Comparison of ENCODE assay signal across 26 cellular contexts in the genomic region with DNA sequence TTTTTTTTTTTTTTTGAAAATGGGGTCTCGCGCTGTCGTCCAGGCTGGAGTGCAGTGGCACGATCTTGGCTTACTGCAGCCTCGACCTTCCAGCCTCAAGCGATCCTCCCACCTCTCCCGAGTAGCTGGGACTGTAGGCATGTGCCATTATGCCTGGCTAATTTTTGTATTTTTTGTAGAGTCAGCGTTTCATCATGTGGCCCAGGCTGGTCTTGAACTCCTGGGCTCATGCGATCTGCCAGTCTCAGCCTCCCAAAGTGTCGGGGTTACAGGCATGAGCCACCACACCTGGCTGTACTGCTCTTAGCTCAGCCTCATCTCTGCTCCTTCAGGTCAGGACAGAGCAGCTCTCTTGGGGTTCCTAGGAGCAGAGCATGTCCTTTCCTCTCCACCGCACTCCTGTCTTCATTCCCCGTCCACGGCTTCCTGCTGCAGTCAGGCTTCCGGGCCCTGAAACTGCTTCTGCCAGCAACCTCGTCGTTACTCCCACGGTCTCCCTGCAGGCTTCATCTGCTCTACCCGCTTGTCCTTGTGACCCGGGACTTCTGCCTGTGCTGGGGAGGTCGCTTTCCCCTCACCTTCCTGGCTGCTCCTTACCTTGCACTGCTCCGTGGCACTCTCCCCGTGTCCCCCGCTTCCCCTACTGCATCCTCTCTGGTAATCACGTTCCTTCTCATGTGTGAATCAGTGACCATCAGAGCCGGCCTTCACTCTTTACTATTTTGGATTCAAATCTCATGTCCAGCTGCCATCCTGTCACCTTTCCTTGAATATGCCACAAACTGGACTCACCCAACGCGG.
"Had no signal": no experiment of that assay in that cellular context is flagged by ENCODE, and none has a peak within 500 bp of the region (broad histone marks: within the 10 kb centered on the region; RNA-seq: fewer than 3 reads in every experiment).

No MANE protein-coding gene starts in this region.

- H3K4me3 Mint-ChIP-seq: activated CD8-positive, alpha-beta T cell treated with anti-CD3 and anti-CD28 coated beads, Interleukin-2, amount 10 ng/mL, durations not matched to agents 7 days and 5 days; activated naive CD4-positive, alpha-beta T cell treated with anti-CD3 and anti-CD28 coated beads, Interleukin-2, amount 50 U/mL, for 24 hours; activated T-helper 1 cell treated with anti-CD3 and anti-CD28 coated beads, Interleukin-12 subunit alpha, Interleukin-12 subunit beta, Interleukin-2, Interleukin-4 antibody, amounts not matched to agents 30 ng/mL and 10 ng/mL and 1 ng/mL, durations not matched to agents 14 hours and 24 hours and 36 hours; central memory CD8-positive, alpha-beta T cell; effector memory CD8-positive, alpha-beta T cell; naive B cell; neural crest cell; stimulated activated naive CD8-positive, alpha-beta T cell treated with anti-CD3 and anti-CD28 coated beads, Interleukin-15, Interleukin-2, amounts not matched to agents 100 ng/mL and 50 ng/mL, for 24 hours had no signal

- ATAC-seq: activated CD8-positive, alpha-beta T cell treated with anti-CD3 and anti-CD28 coated beads, Interleukin-2, amount 10 ng/mL, durations not matched to agents 7 days and 5 days; effector memory CD8-positive, alpha-beta T cell; heart right ventricle; lower lobe of right lung had no signal

- H3K4me3 ChIP-seq: adrenal gland, colonic mucosa, dorsolateral prefrontal cortex, heart right ventricle, lower lobe of right lung, prostate gland, right atrium auricular region, thyroid gland had no signal

- DNase-seq: activated CD4-positive, alpha-beta T cell treated with anti-CD3 and anti-CD28 coated beads for 1 hour; activated CD4-positive, alpha-beta T cell treated with anti-CD3 and anti-CD28 coated beads, Interleukin-2, amount 50 U/mL, for 1 hour; activated CD8-positive, alpha-beta T cell treated with anti-CD3 and anti-CD28 coated beads, Interleukin-2, amount 10 ng/mL, durations not matched to agents 7 days and 5 days; activated gamma-delta T cell; adrenal gland; colonic mucosa; effector memory CD8-positive, alpha-beta T cell; heart right ventricle; islet precursor cell; lower lobe of right lung; mesendoderm; naive B cell; stimulated activated CD4-positive, alpha-beta T cell treated with anti-CD3 and anti-CD28 coated beads, Interleukin-4, amount 100 ng/mL, for 24 hours; substantia nigra; T-helper 1 cell; T-helper 9 cell; thyroid gland had no signal

- H3K27ac ChIP-seq: colonic mucosa, heart right ventricle, lower lobe of right lung, prostate gland, right atrium auricular region, thyroid gland had no signal

- H3K4me1 Mint-ChIP-seq: activated naive CD4-positive, alpha-beta T cell treated with anti-CD3 and anti-CD28 coated beads, Interleukin-2, amount 50 U/mL, for 24 hours; naive B cell; neural crest cell had no signal

- FAIRE-seq: astrocyte had no signal

- H3K27me3 Mint-ChIP-seq: activated naive CD4-positive, alpha-beta T cell treated with anti-CD3 and anti-CD28 coated beads, Interleukin-2, amount 50 U/mL, for 24 hours; central memory CD8-positive, alpha-beta T cell; effector memory CD8-positive, alpha-beta T cell; naive B cell; stimulated activated naive CD8-positive, alpha-beta T cell treated with anti-CD3 and anti-CD28 coated beads, Interleukin-15, Interleukin-2, amounts not matched to agents 100 ng/mL and 50 ng/mL, for 24 hours had no signal

- H3K9me3 ChIP-seq: adrenal gland, colonic mucosa, heart right ventricle, lower lobe of right lung, prostate gland, right atrium auricular region, thyroid gland had no signal

- H3K27me3 ChIP-seq: adrenal gland, colonic mucosa, dorsolateral prefrontal cortex, heart right ventricle, right atrium auricular region, thyroid gland had no signal

- H3K27ac Mint-ChIP-seq: activated CD8-positive, alpha-beta T cell treated with anti-CD3 and anti-CD28 coated beads, Interleukin-2, amount 10 ng/mL, durations not matched to agents 7 days and 5 days; activated naive CD4-positive, alpha-beta T cell treated with anti-CD3 and anti-CD28 coated beads, Interleukin-2, amount 50 U/mL, for 24 hours; activated T-helper 1 cell treated with anti-CD3 and anti-CD28 coated beads, Interleukin-12 subunit alpha, Interleukin-12 subunit beta, Interleukin-2, Interleukin-4 antibody, amounts not matched to agents 30 ng/mL and 10 ng/mL and 1 ng/mL, durations not matched to agents 14 hours and 24 hours and 36 hours; effector memory CD8-positive, alpha-beta T cell; stimulated activated naive CD8-positive, alpha-beta T cell treated with anti-CD3 and anti-CD28 coated beads, Interleukin-15, Interleukin-2, amounts not matched to agents 100 ng/mL and 50 ng/mL, for 24 hours had no signal

- H3K4me1 ChIP-seq: lower lobe of right lung, prostate gland had no signal

- H3K9me3 Mint-ChIP-seq: activated naive CD4-positive, alpha-beta T cell treated with anti-CD3 and anti-CD28 coated beads, Interleukin-2, amount 50 U/mL, for 24 hours; activated T-helper 1 cell treated with anti-CD3 and anti-CD28 coated beads, Interleukin-12 subunit alpha, Interleukin-12 subunit beta, Interleukin-2, Interleukin-4 antibody, amounts not matched to agents 30 ng/mL and 10 ng/mL and 1 ng/mL, durations not matched to agents 14 hours and 24 hours and 36 hours; central memory CD8-positive, alpha-beta T cell; effector memory CD8-positive, alpha-beta T cell; naive B cell; neural crest cell; stimulated activated naive CD8-positive, alpha-beta T cell treated with anti-CD3 and anti-CD28 coated beads, Interleukin-15, Interleukin-2, amounts not matched to agents 100 ng/mL and 50 ng/mL, for 24 hours had no signal
